Comparison of ENCODE assay signal across 1 cellular context in genomic region chr10:61835069-61835908, GRCh38.
TF ChIP-seq lines count a peak whose summit lies in the region.

No MANE protein-coding gene starts in this region.

TF ChIP-seq in K562, 482 proteins besides CTCF, POLR2A, EP300 and RAD21 (continued from another document and continues in another):
- TF ChIP-seq ZNF518B (CRISPR knock-in tag; IDR thresholded peaks at IDR 0.05): no peak
- TF ChIP-seq MEIS2 (IDR thresholded peaks at IDR 0.05; ENCODE audit: partially characterized antibody): peak; percentile 74
- TF ChIP-seq CEBPG (CRISPR knock-in tag; IDR thresholded peaks at IDR 0.05): no peak
- TF ChIP-seq CEBPG (tag; conservative IDR thresholded peaks at IDR 0.05 in 1 of 2, IDR thresholded peaks at IDR 0.05 in 1 of 2): peak; percentile 33 to 74; a peak in 3 of 4 replicates
- no peak for TF ChIP-seq ZNF347 (CRISPR knock-in tag; IDR thresholded peaks at IDR 0.05; ENCODE audit: low read depth)
- peak; percentile 88; the same call in 1 of the 2 replicates for TF ChIP-seq ARID2 (IDR thresholded peaks at IDR 0.05)
- peak; percentile 29; the same call in 1 of the 2 replicates for TF ChIP-seq L3MBTL2 (IDR thresholded peaks at IDR 0.05)
- no peak for TF ChIP-seq ZBTB9 (CRISPR knock-in tag; IDR thresholded peaks at IDR 0.05)
- TF ChIP-seq, protein P1, sequence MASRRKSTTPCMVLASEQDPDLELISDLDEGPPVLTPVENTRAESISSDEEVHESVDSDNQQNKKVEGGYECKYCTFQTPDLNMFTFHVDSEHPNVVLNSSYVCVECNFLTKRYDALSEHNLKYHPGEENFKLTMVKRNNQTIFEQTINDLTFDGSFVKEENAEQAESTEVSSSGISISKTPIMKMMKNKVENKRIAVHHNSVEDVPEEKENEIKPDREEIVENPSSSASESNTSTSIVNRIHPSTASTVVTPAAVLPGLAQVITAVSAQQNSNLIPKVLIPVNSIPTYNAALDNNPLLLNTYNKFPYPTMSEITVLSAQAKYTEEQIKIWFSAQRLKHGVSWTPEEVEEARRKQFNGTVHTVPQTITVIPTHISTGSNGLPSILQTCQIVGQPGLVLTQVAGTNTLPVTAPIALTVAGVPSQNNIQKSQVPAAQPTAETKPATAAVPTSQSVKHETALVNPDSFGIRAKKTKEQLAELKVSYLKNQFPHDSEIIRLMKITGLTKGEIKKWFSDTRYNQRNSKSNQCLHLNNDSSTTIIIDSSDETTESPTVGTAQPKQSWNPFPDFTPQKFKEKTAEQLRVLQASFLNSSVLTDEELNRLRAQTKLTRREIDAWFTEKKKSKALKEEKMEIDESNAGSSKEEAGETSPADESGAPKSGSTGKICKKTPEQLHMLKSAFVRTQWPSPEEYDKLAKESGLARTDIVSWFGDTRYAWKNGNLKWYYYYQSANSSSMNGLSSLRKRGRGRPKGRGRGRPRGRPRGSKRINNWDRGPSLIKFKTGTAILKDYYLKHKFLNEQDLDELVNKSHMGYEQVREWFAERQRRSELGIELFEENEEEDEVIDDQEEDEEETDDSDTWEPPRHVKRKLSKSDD (conservative IDR thresholded peaks at IDR 0.05; ENCODE audit: low read length): no peak
- TF ChIP-seq LCOR (CRISPR knock-in tag; IDR thresholded peaks at IDR 0.05): no peak
- peak; percentile 13; the same call in 1 of the 2 replicates for TF ChIP-seq ATF7 (IDR thresholded peaks at IDR 0.05)
- no peak for TF ChIP-seq SRSF7 (optimal IDR thresholded peaks at IDR 0.05; ENCODE audit: low read depth, low read length)
- 0 out of 2 replicates have a peak, but pooled peaks have one; percentile 81 for TF ChIP-seq PREB (CRISPR knock-in tag; IDR thresholded peaks at IDR 0.05)
- peak in 1 of 2 experiments; percentile 45; a peak in 1 of 4 replicates for TF ChIP-seq ZNF639 (CRISPR knock-in tag; conservative IDR thresholded peaks at IDR 0.05 in 1 of 2, IDR thresholded peaks at IDR 0.05 in 1 of 2)
- TF ChIP-seq ZNF395 (CRISPR knock-in tag; IDR thresholded peaks at IDR 0.05): peak; percentile 15; the same call in 1 of the 2 replicates
- TF ChIP-seq JUND (IDR thresholded peaks at IDR 0.05; ENCODE audit: borderline replicate concordance, low read depth, low read length): no peak
- peak; percentile 35; the same call in 2 of the 3 replicates for TF ChIP-seq JUND (tag; IDR thresholded peaks at IDR 0.05; ENCODE audit: borderline replicate concordance, low read depth, low read length)
- TF ChIP-seq EP400 (IDR thresholded peaks at IDR 0.05): 0 out of 2 replicates have a peak, but pooled peaks have one; percentile 21
- no peak for TF ChIP-seq DNMT1 (IDR thresholded peaks at IDR 0.05)
- TF ChIP-seq THAP12 (CRISPR knock-in tag; IDR thresholded peaks at IDR 0.05): no peak
- TF ChIP-seq CBX3 (IDR thresholded peaks at IDR 0.05; ENCODE audit: borderline replicate concordance in 1 of 2, low read length in 2 of 2): peak in 1 of 2 experiments; percentile 56; a peak in 1 of 3 replicates
- TF ChIP-seq CEBPB (tag; IDR thresholded peaks at IDR 0.05): peak; percentile 70
- TF ChIP-seq, protein P2, sequence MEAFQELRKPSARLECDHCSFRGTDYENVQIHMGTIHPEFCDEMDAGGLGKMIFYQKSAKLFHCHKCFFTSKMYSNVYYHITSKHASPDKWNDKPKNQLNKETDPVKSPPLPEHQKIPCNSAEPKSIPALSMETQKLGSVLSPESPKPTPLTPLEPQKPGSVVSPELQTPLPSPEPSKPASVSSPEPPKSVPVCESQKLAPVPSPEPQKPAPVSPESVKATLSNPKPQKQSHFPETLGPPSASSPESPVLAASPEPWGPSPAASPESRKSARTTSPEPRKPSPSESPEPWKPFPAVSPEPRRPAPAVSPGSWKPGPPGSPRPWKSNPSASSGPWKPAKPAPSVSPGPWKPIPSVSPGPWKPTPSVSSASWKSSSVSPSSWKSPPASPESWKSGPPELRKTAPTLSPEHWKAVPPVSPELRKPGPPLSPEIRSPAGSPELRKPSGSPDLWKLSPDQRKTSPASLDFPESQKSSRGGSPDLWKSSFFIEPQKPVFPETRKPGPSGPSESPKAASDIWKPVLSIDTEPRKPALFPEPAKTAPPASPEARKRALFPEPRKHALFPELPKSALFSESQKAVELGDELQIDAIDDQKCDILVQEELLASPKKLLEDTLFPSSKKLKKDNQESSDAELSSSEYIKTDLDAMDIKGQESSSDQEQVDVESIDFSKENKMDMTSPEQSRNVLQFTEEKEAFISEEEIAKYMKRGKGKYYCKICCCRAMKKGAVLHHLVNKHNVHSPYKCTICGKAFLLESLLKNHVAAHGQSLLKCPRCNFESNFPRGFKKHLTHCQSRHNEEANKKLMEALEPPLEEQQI (IDR thresholded peaks at IDR 0.05): peak; percentile 85
- TF ChIP-seq, protein P3, sequence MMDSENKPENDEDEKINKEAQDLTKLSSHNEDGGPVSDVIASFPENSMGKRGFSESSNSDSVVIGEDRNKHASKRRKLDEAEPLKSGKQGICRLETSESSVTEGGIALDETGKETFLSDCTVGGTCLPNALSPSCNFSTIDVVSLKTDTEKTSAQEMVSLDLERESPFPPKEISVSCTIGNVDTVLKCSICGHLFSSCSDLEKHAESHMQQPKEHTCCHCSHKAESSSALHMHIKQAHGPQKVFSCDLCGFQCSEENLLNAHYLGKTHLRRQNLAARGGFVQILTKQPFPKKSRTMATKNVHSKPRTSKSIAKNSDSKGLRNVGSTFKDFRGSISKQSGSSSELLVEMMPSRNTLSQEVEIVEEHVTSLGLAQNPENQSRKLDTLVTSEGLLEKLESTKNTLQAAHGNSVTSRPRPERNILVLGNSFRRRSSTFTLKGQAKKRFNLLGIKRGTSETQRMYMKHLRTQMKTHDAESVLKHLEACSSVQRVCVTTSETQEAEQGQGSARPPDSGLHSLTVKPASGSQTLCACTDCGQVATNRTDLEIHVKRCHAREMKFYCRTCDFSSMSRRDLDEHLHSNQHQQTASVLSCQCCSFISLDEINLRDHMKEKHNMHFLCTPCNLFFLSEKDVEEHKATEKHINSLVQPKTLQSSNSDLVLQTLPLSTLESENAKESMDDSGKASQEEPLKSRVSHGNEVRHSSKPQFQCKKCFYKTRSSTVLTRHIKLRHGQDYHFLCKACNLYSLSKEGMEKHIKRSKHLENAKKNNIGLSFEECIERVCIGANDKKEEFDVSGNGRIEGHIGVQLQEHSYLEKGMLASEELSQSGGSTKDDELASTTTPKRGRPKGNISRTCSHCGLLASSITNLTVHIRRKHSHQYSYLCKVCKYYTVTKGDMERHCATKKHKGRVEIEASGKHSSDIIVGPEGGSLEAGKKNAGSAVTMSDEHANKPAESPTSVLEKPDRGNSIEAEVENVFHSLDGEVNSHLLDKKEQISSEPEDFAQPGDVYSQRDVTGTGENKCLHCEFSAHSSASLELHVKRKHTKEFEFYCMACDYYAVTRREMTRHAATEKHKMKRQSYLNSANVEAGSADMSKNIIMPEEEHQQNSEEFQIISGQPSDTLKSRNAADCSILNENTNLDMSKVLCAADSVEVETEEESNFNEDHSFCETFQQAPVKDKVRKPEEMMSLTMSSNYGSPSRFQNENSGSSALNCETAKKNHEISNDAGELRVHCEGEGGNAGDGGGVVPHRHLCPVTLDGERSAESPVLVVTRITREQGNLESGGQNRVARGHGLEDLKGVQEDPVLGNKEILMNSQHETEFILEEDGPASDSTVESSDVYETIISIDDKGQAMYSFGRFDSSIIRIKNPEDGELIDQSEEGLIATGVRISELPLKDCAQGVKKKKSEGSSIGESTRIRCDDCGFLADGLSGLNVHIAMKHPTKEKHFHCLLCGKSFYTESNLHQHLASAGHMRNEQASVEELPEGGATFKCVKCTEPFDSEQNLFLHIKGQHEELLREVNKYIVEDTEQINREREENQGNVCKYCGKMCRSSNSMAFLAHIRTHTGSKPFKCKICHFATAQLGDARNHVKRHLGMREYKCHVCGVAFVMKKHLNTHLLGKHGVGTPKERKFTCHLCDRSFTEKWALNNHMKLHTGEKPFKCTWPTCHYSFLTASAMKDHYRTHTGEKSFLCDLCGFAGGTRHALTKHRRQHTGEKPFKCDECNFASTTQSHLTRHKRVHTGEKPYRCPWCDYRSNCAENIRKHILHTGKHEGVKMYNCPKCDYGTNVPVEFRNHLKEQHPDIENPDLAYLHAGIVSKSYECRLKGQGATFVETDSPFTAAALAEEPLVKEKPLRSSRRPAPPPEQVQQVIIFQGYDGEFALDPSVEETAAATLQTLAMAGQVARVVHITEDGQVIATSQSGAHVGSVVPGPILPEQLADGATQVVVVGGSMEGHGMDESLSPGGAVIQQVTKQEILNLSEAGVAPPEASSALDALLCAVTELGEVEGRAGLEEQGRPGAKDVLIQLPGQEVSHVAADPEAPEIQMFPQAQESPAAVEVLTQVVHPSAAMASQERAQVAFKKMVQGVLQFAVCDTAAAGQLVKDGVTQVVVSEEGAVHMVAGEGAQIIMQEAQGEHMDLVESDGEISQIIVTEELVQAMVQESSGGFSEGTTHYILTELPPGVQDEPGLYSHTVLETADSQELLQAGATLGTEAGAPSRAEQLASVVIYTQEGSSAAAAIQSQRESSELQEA (IDR thresholded peaks at IDR 0.05; ENCODE audit: low read depth): no peak
- 0 out of 2 replicates have a peak, but pooled peaks have one; percentile 43 for TF ChIP-seq RB1 (IDR thresholded peaks at IDR 0.05; ENCODE audit: low read depth)
- TF ChIP-seq TEAD2 (tag; IDR thresholded peaks at IDR 0.05): 0 out of 2 replicates have a peak, but pooled peaks have one; percentile 3
- no peak for TF ChIP-seq ZNF121 (CRISPR knock-in tag; conservative IDR thresholded peaks at IDR 0.05)
- peak; percentile 76 for TF ChIP-seq BRD9 (IDR thresholded peaks at IDR 0.05; ENCODE audit: low read depth, partially characterized antibody)
